In genomic region chr16:57765160-57765728, GRCh38 we compare ENCODE assay signal across 14 cellular contexts.
"Had no signal": no experiment of that assay in that cellular context is flagged by ENCODE, and none has a peak within 500 bp of the region (broad histone marks: within the 10 kb centered on the region; RNA-seq: fewer than 3 reads in every experiment).

No MANE protein-coding gene starts in this region.

- FAIRE-seq: islet of Langerhans had no signal

- H3K36me3 Mint-ChIP-seq: activated naive CD4-positive, alpha-beta T cell treated with anti-CD3 and anti-CD28 coated beads, Interleukin-2, amount 50 U/mL, for 72 hours had no signal

- H3K27me3 ChIP-seq: adrenal gland, thyroid gland had no signal

- H3K4me1 Mint-ChIP-seq: nephron had no signal

- H3K4me1 ChIP-seq: thyroid gland had no signal

- H3K4me3 ChIP-seq: adrenal gland, thyroid gland had no signal

- H3K9me3 Mint-ChIP-seq: activated naive CD4-positive, alpha-beta T cell treated with anti-CD3 and anti-CD28 coated beads, Interleukin-2, amount 50 U/mL, for 72 hours; activated T-cell treated with anti-CD3 and anti-CD28 coated beads, Interleukin-2, amount 50 U/mL, for 72 hours; effector memory CD8-positive, alpha-beta T cell; nephron; T-helper 2 cell treated with Interferon-gamma antibody and Interleukin-4, amounts not matched to agents 5 μg/mL and 100 μg/mL, for 36 hours had no signal

- H3K27ac Mint-ChIP-seq: activated naive CD4-positive, alpha-beta T cell treated with anti-CD3 and anti-CD28 coated beads, Interleukin-2, amount 50 U/mL, for 72 hours; activated T-cell treated with anti-CD3 and anti-CD28 coated beads, Interleukin-2, amount 50 U/mL, for 72 hours; nephron; T-helper 2 cell treated with Interferon-gamma antibody and Interleukin-4, amounts not matched to agents 5 μg/mL and 100 μg/mL, for 36 hours had no signal

- H3K9me3 ChIP-seq: adrenal gland, thyroid gland had no signal

- H3K4me3 Mint-ChIP-seq: activated T-cell treated with anti-CD3 and anti-CD28 coated beads, Interleukin-2, amount 50 U/mL, for 72 hours; effector memory CD8-positive, alpha-beta T cell; nephron; T-helper 2 cell treated with Interferon-gamma antibody and Interleukin-4, amounts not matched to agents 5 μg/mL and 100 μg/mL, for 36 hours had no signal

- DNase-seq: activated CD4-positive, alpha-beta T cell treated with anti-CD3 and anti-CD28 coated beads, Interleukin-2, amount 50 U/mL, for 1 hour; activated gamma-delta T cell treated with Interleukin-2 at 50 U/mL for 16 hours; effector memory CD8-positive, alpha-beta T cell; hippocampal formation; midbrain; occipital lobe; stimulated activated naive CD4-positive, alpha-beta T cell treated with Interleukin-2 at 50 U/mL for 16 hours; thyroid gland had no signal

- H3K27me3 Mint-ChIP-seq: effector memory CD8-positive, alpha-beta T cell had no signal
